In genomic region chr1:183778568-183779433, GRCh38 we compare ENCODE assay signal across 16 cellular contexts.
"Had no signal": no experiment of that assay in that cellular context is flagged by ENCODE, and none has a peak within 500 bp of the region (broad histone marks: within the 10 kb centered on the region; RNA-seq: fewer than 3 reads in every experiment).

No MANE protein-coding gene starts in this region.

- H3K27me3 ChIP-seq: breast epithelium, suprapubic skin, upper lobe of left lung had no signal

- H3K4me3 ChIP-seq: breast epithelium, suprapubic skin, upper lobe of left lung had no signal

- ATAC-seq: activated T-cell treated with anti-CD3 and anti-CD28 coated beads, Interleukin-2, amount 50 U/mL, for 72 hours; foreskin keratinocyte; left colon; stimulated activated naive CD8-positive, alpha-beta T cell treated with anti-CD3 and anti-CD28 coated beads, Interleukin-15, Interleukin-2, amounts not matched to agents 100 U/mL and 50 U/mL, for 24 hours had no signal

- H3K36me3 ChIP-seq: breast epithelium, suprapubic skin, upper lobe of left lung had no signal

- H3K27ac ChIP-seq: breast epithelium, foreskin keratinocyte, suprapubic skin, upper lobe of left lung, VCaP had no signal

- H3K9me3 ChIP-seq: breast epithelium, suprapubic skin had no signal

- DNase-seq: activated CD4-positive, alpha-beta memory T cell treated with anti-CD3 and anti-CD28 coated beads, Interleukin-2, amount 10 ng/mL, durations not matched to agents 7 days and 5 days; activated gamma-delta T cell treated with Interleukin-2 at 50 U/mL for 16 hours; activated naive CD8-positive, alpha-beta T cell treated with anti-CD3 and anti-CD28 coated beads for 36 hours; activated T-cell treated with anti-CD3 and anti-CD28 coated beads, Interleukin-2, amount 50 U/mL, for 72 hours; anterior cingulate cortex; foreskin keratinocyte; left colon; nephron progenitor cell; stimulated activated CD4-positive, alpha-beta T cell treated with anti-CD3 and anti-CD28 coated beads, Interleukin-4, amount 100 ng/mL, for 1 hour; stimulated activated CD8-positive, alpha-beta memory T cell treated with anti-CD3 and anti-CD28 coated beads, Interleukin-4, amount 100 ng/mL, for 48 hours; stimulated activated naive CD8-positive, alpha-beta T cell treated with anti-CD3 and anti-CD28 coated beads, Interleukin-15, Interleukin-2, amounts not matched to agents 100 U/mL and 50 U/mL, for 24 hours; T-helper 9 cell; upper lobe of left lung had no signal

- H3K4me1 ChIP-seq: breast epithelium, foreskin keratinocyte had no signal
